In the genomic region with DNA sequence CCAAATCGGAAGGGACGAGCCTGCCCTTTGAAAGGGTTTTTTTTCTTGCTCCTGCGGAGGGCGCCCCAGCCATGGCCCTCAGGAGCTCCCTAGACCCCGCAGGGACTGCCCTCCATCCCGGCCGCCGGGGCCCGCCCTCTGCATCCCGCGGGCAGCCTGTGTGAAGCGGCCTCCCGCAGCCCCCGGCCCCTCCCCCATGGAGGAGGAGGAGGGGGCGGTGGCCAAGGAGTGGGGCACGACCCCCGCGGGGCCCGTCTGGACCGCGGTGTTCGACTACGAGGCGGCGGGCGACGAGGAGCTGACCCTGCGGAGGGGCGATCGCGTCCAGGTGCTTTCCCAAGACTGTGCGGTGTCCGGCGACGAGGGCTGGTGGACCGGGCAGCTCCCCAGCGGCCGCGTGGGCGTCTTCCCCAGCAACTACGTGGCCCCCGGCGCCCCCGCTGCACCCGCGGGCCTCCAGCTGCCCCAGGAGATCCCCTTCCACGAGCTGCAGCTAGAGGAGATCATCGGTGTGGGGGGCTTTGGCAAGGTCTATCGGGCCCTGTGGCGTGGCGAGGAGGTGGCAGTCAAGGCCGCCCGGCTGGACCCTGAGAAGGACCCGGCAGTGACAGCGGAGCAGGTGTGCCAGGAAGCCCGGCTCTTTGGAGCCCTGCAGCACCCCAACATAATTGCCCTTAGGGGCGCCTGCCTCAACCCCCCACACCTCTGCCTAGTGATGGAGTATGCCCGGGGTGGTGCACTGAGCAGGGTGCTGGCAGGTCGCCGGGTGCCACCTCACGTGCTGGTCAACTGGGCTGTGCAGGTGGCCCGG, we compare ENCODE assay signal across 8 cellular contexts. TPM values are rescaled to one million over a fixed set of nuclear protein-coding genes. Genes with fewer than 3 reads are reported as not detected.
A peak's percentile ranks its signal among the peaks of the same experiment; 100 is the strongest.
DNase-seq lines count a peak whose midpoint lies in the region; ATAC-seq and TF ChIP-seq lines count a peak whose summit lies in the region.

No MANE protein-coding gene starts in this region.

- H3K79me1 ChIP-seq in mesendoderm (ENCODE audit: low read length) = no peaks in the 10 kb centered on the region

- no peak overlapping the region for H4K5ac ChIP-seq in mesendoderm (ENCODE audit: low read length)

- H3K27me3 ChIP-seq in mesendoderm (ENCODE audit: insufficient read depth, low read length, poor library complexity) = no peaks in the 10 kb centered on the region
- no peaks in the 10 kb centered on the region for H3K27me3 ChIP-seq in tibial artery

- peak overlapping the region; percentile 73 for H3K56ac ChIP-seq in mesendoderm (ENCODE audit: low read length)

- H2BK15ac ChIP-seq in mesendoderm (replicated peaks; ENCODE audit: low read depth) = no peak overlapping the region

- H3K18ac ChIP-seq in mesendoderm (ENCODE audit: low read length) = peak overlapping the region; percentile 71

- WGBS in mesendoderm (ENCODE audit: extremely low coverage, insufficient coverage, low lambda C conversion rate) = no CpG with 5 or more reads among the region's 62 CpGs

- no peak overlapping the region for H2BK120ac ChIP-seq in mesendoderm (ENCODE audit: low read depth, low read length)

- no peak overlapping the region for H4K8ac ChIP-seq in mesendoderm (ENCODE audit: low read depth, low read length)

- peak; percentile 21 for DNase-seq in activated CD4-positive, alpha-beta T cell treated with anti-CD3 and anti-CD28 coated beads for 48 hours
- no peak for DNase-seq in activated CD4-positive, alpha-beta T cell treated with anti-CD3 and anti-CD28 coated beads for 1 hour
- DNase-seq in dermis blood vessel endothelial cell = peak; percentile 39
- peak; percentile 77 for DNase-seq in mesendoderm
- DNase-seq in tibial artery = no peak

- H3K27ac ChIP-seq in mesendoderm (ENCODE audit: low read depth, low read length) (no peak overlapping the region), tibial artery (peak overlapping the region; percentile 100)

- intact Hi-C loops in tibial artery (cut with DNase I; ENCODE audit: low total_unique reads) = no loop called here

- H3K36me3 ChIP-seq in mesendoderm (ENCODE audit: control insufficient read depth, insufficient read depth, low read length) = no peaks in the 10 kb centered on the region
- no peaks in the 10 kb centered on the region for H3K36me3 ChIP-seq in tibial artery

- ATAC-seq in HG03025 (IDR thresholded peaks at IDR 0.05; ENCODE audit: low FRiP score, unreplicated experiment) (peak; percentile 5), SK-N-SH treated with all-trans-retinoic acid at 6 μM for 48 hours (peak; percentile 55), HG03342 (IDR thresholded peaks at IDR 0.05; ENCODE audit: unreplicated experiment) (no peak)

- H3K23ac ChIP-seq in mesendoderm (ENCODE audit: low read length) = no peak overlapping the region

- peak overlapping the region; percentile 67 for H3K9ac ChIP-seq in mesendoderm (ENCODE audit: low read length)

- H3K4me2 ChIP-seq in mesendoderm (ENCODE audit: low read length) = peak overlapping the region; percentile 62

- H2AK5ac ChIP-seq in mesendoderm (ENCODE audit: low read length) = no peak overlapping the region

- H3K4me3 ChIP-seq in mesendoderm (ENCODE audit: low read length) (peak overlapping the region; percentile 4), tibial artery (peak overlapping the region; percentile 97 to 98)

- H3K4me1 ChIP-seq in mesendoderm (ENCODE audit: control insufficient read depth, low read depth, low read length) = peaks cover 3% of the 10 kb centered on the region
- peaks cover 0 to 37% (median 15%) of the 10 kb centered on the region in 4 donors for H3K4me1 ChIP-seq in tibial artery

- TF ChIP-seq CTCF in tibial artery (IDR thresholded peaks at IDR 0.05) = no peak

- H3K9me3 ChIP-seq in tibial artery = no peaks in the 10 kb centered on the region

- no peaks in the 10 kb centered on the region for H3K79me2 ChIP-seq in mesendoderm (ENCODE audit: control insufficient read depth, insufficient read depth, low read length)

- no peak overlapping the region for H3K4ac ChIP-seq in mesendoderm (ENCODE audit: low read depth, low read length)

- no peak overlapping the region for H2BK5ac ChIP-seq in mesendoderm (ENCODE audit: low read length)

TF ChIP-seq in SK-N-SH treated with all-trans-retinoic acid at 6 μM for 48 hours, 23 proteins besides CTCF, POLR2A, EP300 and RAD21:
- TF ChIP-seq ZC3H10 (CRISPR knock-in tag; IDR thresholded peaks at IDR 0.05) (no peak), SNAI2 (CRISPR knock-in tag; IDR thresholded peaks at IDR 0.05) (no peak), ARNTL (CRISPR knock-in tag; IDR thresholded peaks at IDR 0.05; ENCODE audit: borderline replicate concordance, low read depth) (no peak)
- TF ChIP-seq, protein P1, sequence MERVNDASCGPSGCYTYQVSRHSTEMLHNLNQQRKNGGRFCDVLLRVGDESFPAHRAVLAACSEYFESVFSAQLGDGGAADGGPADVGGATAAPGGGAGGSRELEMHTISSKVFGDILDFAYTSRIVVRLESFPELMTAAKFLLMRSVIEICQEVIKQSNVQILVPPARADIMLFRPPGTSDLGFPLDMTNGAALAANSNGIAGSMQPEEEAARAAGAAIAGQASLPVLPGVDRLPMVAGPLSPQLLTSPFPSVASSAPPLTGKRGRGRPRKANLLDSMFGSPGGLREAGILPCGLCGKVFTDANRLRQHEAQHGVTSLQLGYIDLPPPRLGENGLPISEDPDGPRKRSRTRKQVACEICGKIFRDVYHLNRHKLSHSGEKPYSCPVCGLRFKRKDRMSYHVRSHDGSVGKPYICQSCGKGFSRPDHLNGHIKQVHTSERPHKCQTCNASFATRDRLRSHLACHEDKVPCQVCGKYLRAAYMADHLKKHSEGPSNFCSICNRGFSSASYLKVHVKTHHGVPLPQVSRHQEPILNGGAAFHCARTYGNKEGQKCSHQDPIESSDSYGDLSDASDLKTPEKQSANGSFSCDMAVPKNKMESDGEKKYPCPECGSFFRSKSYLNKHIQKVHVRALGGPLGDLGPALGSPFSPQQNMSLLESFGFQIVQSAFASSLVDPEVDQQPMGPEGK (CRISPR knock-in tag; IDR thresholded peaks at IDR 0.05; ENCODE audit: borderline replicate concordance) = no peak

RNA-seq across cellular contexts. Expression of a gene that starts 0.8 kb away (rescaled TPM):
- 6.5 and 8.8 TPM in 2 replicates for total RNA-seq in dermis blood vessel endothelial cell
- polyA plus RNA-seq in mesendoderm (2013, experiment 1 of 2) = 5.2 TPM
- polyA plus RNA-seq in mesendoderm (2013, experiment 2 of 2) = 5.7 TPM

RNA-seq across cellular contexts. Expression of a gene that starts 26.1 kb away (rescaled TPM):
- total RNA-seq in dermis blood vessel endothelial cell = not detected in 2 replicates
- polyA plus RNA-seq in mesendoderm (2013, experiment 1 of 2) = not detected
- not detected for polyA plus RNA-seq in mesendoderm (2013, experiment 2 of 2)

RNA-seq across cellular contexts. Expression of a gene that starts 34.4 kb away (rescaled TPM):
- 0.09 and 0.34 TPM in 2 replicates for total RNA-seq in dermis blood vessel endothelial cell
- polyA plus RNA-seq in mesendoderm (2013, experiment 1 of 2) = 0.28 TPM
- polyA plus RNA-seq in mesendoderm (2013, experiment 2 of 2) = 0.15 TPM

Comparison
In these comparisons a context has a peak if more than half of its experiments do, and no peak if none do; other contexts are left out.
1. DNase-seq: peak in activated CD4-positive, alpha-beta T cell treated with anti-CD3 and anti-CD28 coated beads for 48 hours (single experiment), dermis blood vessel endothelial cell (single experiment) and mesendoderm (single experiment); none in activated CD4-positive, alpha-beta T cell treated with anti-CD3 and anti-CD28 coated beads for 1 hour (single experiment) and tibial artery (0 of 2).